In the genomic region with DNA sequence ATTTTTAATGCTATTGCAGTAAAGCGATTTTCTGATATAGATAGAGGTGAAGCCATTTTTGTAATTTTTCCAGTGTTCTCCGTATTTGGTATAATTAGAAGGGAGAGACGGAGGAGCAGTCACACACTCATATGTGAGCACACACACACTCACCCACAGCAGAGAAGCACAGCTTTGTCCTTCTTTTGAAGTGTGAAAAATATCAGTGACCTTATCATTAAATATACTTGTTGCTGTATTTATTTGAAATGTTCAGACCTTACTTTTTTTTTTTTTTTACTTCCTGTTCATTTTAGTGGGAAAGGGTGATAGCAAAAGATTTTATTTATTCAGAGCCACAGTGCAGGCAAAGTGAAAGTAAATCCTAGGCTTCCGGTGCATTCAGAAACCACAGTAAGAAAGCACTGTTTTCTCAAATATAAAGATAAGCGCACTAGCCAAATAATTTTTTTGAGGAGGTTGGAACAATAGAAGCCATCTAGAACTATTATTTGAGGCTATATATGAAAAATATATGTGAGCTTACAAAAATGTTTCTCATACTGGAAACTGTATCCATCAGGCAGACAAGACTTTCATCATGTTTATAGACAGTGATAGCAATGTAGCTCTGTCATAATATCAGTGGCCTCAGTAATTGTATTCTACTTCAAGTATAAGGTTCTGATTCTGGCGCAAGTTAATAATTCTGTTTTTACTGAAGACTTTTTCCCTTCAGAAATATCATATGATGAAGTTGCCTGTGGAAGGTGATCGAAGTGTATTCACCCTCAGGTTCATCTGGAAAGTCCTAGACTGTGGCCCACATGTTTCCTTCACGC, we compare ENCODE assay signal across 8 cellular contexts. TPM values are rescaled to one million over a fixed set of nuclear protein-coding genes. Genes with fewer than 3 reads are reported as not detected.
A peak's percentile ranks its signal among the peaks of the same experiment; 100 is the strongest.
DNase-seq lines count a peak whose midpoint lies in the region; ATAC-seq, FAIRE-seq and TF ChIP-seq lines count a peak whose summit lies in the region.

No MANE protein-coding gene starts in this region.

- H3K9me3 ChIP-seq in SJCRH30 (replicated peaks) = no peaks in the 10 kb centered on the region

- H3K27ac Mint-ChIP-seq in natural killer cell = peak overlapping the region; percentile 92 to 98

- no peaks in the 10 kb centered on the region for H3K27me3 ChIP-seq in SJCRH30

- H3K4me1 Mint-ChIP-seq in natural killer cell = peaks cover 57 to 78% of the 10 kb centered on the region in 2 donors

- H3K36me3 ChIP-seq in SJCRH30 = no peaks in the 10 kb centered on the region

- intact Hi-C loops in Right ventricle myocardium inferior (cut with DNase I) = loop anchor here (2.0 to 10.0 kb wide), 2 partner anchors 35 to 83 kb away; no protein-coding TSS in a partner anchor
- intact Hi-C loops in cardiac septum (cut with DNase I) = loop anchor here (2.0 kb wide), 1 partner anchor 39 kb away; a partner anchor contains a TSS
- intact Hi-C loops in natural killer cell (cut with micrococcal nuclease) = loop anchor here (1.0 to 5.0 kb wide), 3 partner anchors 19 to 251 kb away; a partner anchor contains a TSS
- intact Hi-C loops in lower leg skin (cut with DNase I; ENCODE audit: low total_unique reads) = no loop called here

- peak; percentile 45 for FAIRE-seq in endometrium (lab: Jason Lieb, UNC)

- peak overlapping the region; percentile 92 for H3K4me3 Mint-ChIP-seq in natural killer cell

- no peaks in the 10 kb centered on the region for H3K36me3 Mint-ChIP-seq in natural killer cell

- no peak for TF ChIP-seq POLR2A in lower leg skin (IDR thresholded peaks at IDR 0.05)

- WGBS in lower leg skin, 2 donors = 18% methylated on average over 8 of the region's 8 CpGs

- H3K4me3 ChIP-seq in SJCRH30 (peak overlapping the region; percentile 18), lower leg skin (ENCODE audit: low read depth, poor library complexity, severe bottlenecking) (no peak overlapping the region)

- H3K4me1 ChIP-seq in SJCRH30 = no peaks in the 10 kb centered on the region

- peaks cover 0 to 5% of the 10 kb centered on the region in 2 donors for H3K9me3 Mint-ChIP-seq in natural killer cell

- TF ChIP-seq CTCF in natural killer cell (IDR thresholded peaks at IDR 0.05) (no peak), lower leg skin (IDR thresholded peaks at IDR 0.05) (no peak)

- no peaks in the 10 kb centered on the region for H3K27me3 Mint-ChIP-seq in natural killer cell (ENCODE audit: low read depth in 2 of 2)

- ATAC-seq in Right ventricle myocardium inferior = peak; percentile 51
- peak; percentile 60 for ATAC-seq in HG03066 (IDR thresholded peaks at IDR 0.05; ENCODE audit: low read depth, unreplicated experiment)
- ATAC-seq in natural killer cell = peak; percentile 22 to 42 (median 35)

- H3K27ac ChIP-seq in SJCRH30 = no peak overlapping the region

- DNase-seq in Right ventricle myocardium inferior (ENCODE audit: missing footprints) (no peak), cardiac septum (ENCODE audit: low spot score) (no peak), SJCRH30 (no peak), natural killer cell (no peak), lower leg skin (ENCODE audit: low spot score in 2 of 2) (no peak)
- DNase-seq in stimulated activated naive CD4-positive, alpha-beta T cell treated with Interleukin-2 at 50 U/mL for 16 hours (lab: John Stamatoyannopoulos, UW) = no peak

RNA-seq across cellular contexts. Expression of a gene that starts 37.2 kb away (rescaled TPM):
- total RNA-seq in Right ventricle myocardium inferior (23.1 TPM), cardiac septum (13.3 TPM), natural killer cell (10 to 100 TPM; 44.3 to 51.6 (median 44.8) TPM), lower leg skin (10 to 100 TPM; 14.1 to 23.3 (median 17.6) TPM)
- total RNA-seq in SJCRH30 (2014; rRNA removed; shearing (Covaris generic)) = 5.5 and 5.7 TPM in 2 replicates

RNA-seq across cellular contexts. Expression of a gene that starts 38.9 kb away (rescaled TPM):
- total RNA-seq in Right ventricle myocardium inferior (71.5 TPM), cardiac septum (33.7 TPM), natural killer cell (10 to 100 TPM; 27.4 to 29.4 (median 28.5) TPM), lower leg skin (10 to 100 TPM; 11.7 to 29.3 (median 24.2) TPM)
- total RNA-seq in SJCRH30 (2014; rRNA removed; shearing (Covaris generic)) = 8.7 and 12.2 TPM in 2 replicates
